In genomic region chr1:11046625-11047365, GRCh38 we compare ENCODE assay signal across 18 cellular contexts. TPM values are rescaled to one million over a fixed set of nuclear protein-coding genes. Genes with fewer than 3 reads are reported as not detected.
"Had no signal": no experiment of that assay in that cellular context is flagged by ENCODE, and none has a peak within 500 bp of the region (broad histone marks: within the 10 kb centered on the region; RNA-seq: fewer than 3 reads in every experiment).

MASP2 (minus strand) TSS chr1:11047239; CDS start chr1:11047207, 32 bp downstream.

- ATAC-seq: stimulated activated naive CD8-positive, alpha-beta T cell treated with anti-CD3 and anti-CD28 coated beads, Interleukin-15, Interleukin-2, amounts not matched to agents 100 U/mL and 50 U/mL, for 24 hours had no signal

- H3K27ac ChIP-seq: cardiac muscle cell, esophagus squamous epithelium, heart right ventricle, prostate gland, SJSA1, transverse colon had no signal

- FAIRE-seq: TTC549 had no signal

- DNase-seq: activated CD4-positive, alpha-beta memory T cell treated with anti-CD3 and anti-CD28 coated beads, Interleukin-2, amount 10 ng/mL, durations not matched to agents 7 days and 5 days; activated CD4-positive, alpha-beta T cell treated with anti-CD3 and anti-CD28 coated beads for 48 hours; effector CD8-positive, alpha-beta T cell; esophagus squamous epithelium; heart right ventricle; immature natural killer cell; left colon; nephron progenitor cell; stimulated activated naive CD8-positive, alpha-beta T cell treated with anti-CD3 and anti-CD28 coated beads, Interleukin-15, Interleukin-2, amounts not matched to agents 100 U/mL and 50 U/mL, for 24 hours; SW 1271; T-helper 2 cell; transverse colon had no signal

- H3K4me1 ChIP-seq: prostate gland, SJSA1, transverse colon had no signal

- H3K36me3 ChIP-seq: cardiac muscle cell, esophagus squamous epithelium, heart right ventricle, prostate gland, SJSA1, transverse colon had no signal

- H3K9me3 ChIP-seq: esophagus squamous epithelium, heart right ventricle, prostate gland, SJSA1, transverse colon had no signal

- H3K4me3 ChIP-seq: cardiac muscle cell, esophagus squamous epithelium, heart right ventricle, prostate gland, SJSA1, transverse colon had no signal

- H3K27me3 ChIP-seq: cardiac muscle cell, esophagus squamous epithelium, heart right ventricle, SJSA1, transverse colon had no signal

RNA-seq across cellular contexts. Expression of gene MASP2, which starts in this region (rescaled TPM):
- total RNA-seq: activated CD4-positive, alpha-beta memory T cell treated with anti-CD3 and anti-CD28 coated beads, Interleukin-2, amount 10 ng/mL, durations not matched to agents 7 days and 5 days; cardiac muscle cell; chondrocyte; heart right ventricle; left colon; myocyte; prostate gland; SJSA1; transverse colon had no signal
- polyA plus RNA-seq: immature natural killer cell had no signal
